ENCODE assay signal across 9 cellular contexts in the genomic region with DNA sequence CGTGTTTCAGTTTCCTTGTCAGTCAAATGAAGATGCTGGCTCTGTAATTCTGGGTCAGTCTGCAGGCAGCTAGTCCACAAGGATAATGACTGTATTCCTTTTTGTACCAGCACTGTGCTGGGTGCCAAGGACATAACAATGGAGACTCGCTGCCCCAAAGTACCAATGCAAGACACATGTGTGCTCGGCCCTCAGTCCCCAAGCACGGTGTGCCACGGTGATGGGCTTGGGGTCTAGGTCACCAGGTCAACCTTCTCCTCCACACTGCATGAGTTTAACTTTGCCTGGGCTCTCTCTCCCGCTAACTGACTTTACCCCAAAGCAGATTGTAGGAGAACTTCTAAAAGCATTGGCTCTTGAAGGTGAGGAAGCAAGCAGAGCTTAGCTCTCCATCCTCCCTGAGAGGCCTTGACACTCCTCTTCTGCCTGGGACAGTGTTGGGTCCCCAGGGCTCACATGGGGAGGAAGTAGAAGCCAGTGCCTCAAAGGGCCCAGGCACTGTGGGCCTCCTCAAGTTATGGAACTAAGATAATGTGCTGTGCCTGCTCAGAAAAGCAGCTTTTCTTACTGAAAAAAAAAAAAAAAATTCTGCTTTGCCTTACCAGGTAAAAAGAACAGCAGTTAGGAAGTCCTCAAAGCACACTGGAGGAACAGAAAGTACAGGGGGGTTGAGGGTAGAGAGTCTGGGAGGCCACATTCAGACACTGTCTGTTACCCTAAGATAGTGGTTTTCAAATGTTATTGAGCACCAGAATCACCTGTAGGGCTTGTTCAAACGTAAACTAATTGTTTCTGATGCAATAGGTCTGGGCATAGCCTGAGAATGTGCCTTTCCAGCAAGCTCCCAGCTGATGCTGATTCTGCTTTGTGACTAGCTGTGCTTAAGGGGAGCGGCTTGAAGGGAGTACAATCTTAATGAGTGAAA.
DNase-seq lines count a peak whose midpoint lies in the region; ATAC-seq and TF ChIP-seq lines count a peak whose summit lies in the region.
"Had no signal": no experiment of that assay in that cellular context is flagged by ENCODE, and none has a peak within 500 bp of the region (broad histone marks: within the 10 kb centered on the region; RNA-seq: fewer than 3 reads in every experiment).

No MANE protein-coding gene starts in this region.

- no peak for TF ChIP-seq CTCF in neural progenitor cell (IDR thresholded peaks at IDR 0.05)

- no peak overlapping the region for H3K4me3 Mint-ChIP-seq in stimulated activated effector memory CD8-positive, alpha-beta T cell treated with anti-CD3 and anti-CD28 coated beads, Interleukin-12 subunit alpha, Interleukin-12 subunit beta, amount 100 ng/mL, for 72 hours
- H3K4me3 Mint-ChIP-seq in neural progenitor cell = no peak overlapping the region

- peaks cover 11% of the 10 kb centered on the region for H3K4me1 Mint-ChIP-seq in stimulated activated effector memory CD8-positive, alpha-beta T cell treated with anti-CD3 and anti-CD28 coated beads, Interleukin-12 subunit alpha, Interleukin-12 subunit beta, amount 100 ng/mL, for 72 hours
- H3K4me1 Mint-ChIP-seq in neural progenitor cell = no peaks in the 10 kb centered on the region

- DNase-seq in NCI-H345 (lab: John Stamatoyannopoulos, UW) (peak; percentile 8), NCI-H345 treated with DMSO at 0.1 percent for 48 hours (lab: John Stamatoyannopoulos, UW; ENCODE audit: unreplicated experiment) (no peak), neural progenitor cell (ENCODE audit: low spot score) (no peak), kidney glomerular epithelial cell (lab: John Stamatoyannopoulos, UW) (no peak), HEK293T (ENCODE audit: extremely low spot score) (no peak)
- peak in 1 of 2 donors; percentile 39 for DNase-seq in stimulated activated effector memory CD8-positive, alpha-beta T cell treated with anti-CD3 and anti-CD28 coated beads, Interleukin-12 subunit alpha, Interleukin-12 subunit beta, amount 100 ng/mL, for 72 hours (ENCODE audit: low spot score in 2 of 2)

- H3K9ac ChIP-seq in neural progenitor cell = no peak overlapping the region

- H3K27ac ChIP-seq in neural progenitor cell = no peak overlapping the region
- H3K27ac ChIP-seq: SJSA1 had no signal

- POLR2A ChIA-PET in HEK293T (lab: Yijun Ruan, JAX) = no interaction called here

- no peaks in the 10 kb centered on the region for H3K36me3 Mint-ChIP-seq in stimulated activated effector memory CD8-positive, alpha-beta T cell treated with anti-CD3 and anti-CD28 coated beads, Interleukin-12 subunit alpha, Interleukin-12 subunit beta, amount 100 ng/mL, for 72 hours
- no peaks in the 10 kb centered on the region for H3K36me3 Mint-ChIP-seq in neural progenitor cell

- H3F3A ChIP-seq in neural progenitor cell (ENCODE audit: low read depth) = no peaks in the 10 kb centered on the region

- peaks cover 4% of the 10 kb centered on the region for H3K27me3 Mint-ChIP-seq in neural progenitor cell (ENCODE audit: insufficient read depth, low read depth)

- no peaks in the 10 kb centered on the region for H3K4me1 ChIP-seq in neural progenitor cell
- H3K4me1 ChIP-seq: SJSA1 had no signal

- no peaks in the 10 kb centered on the region for H3K36me3 ChIP-seq in neural progenitor cell
- H3K36me3 ChIP-seq: SJSA1 had no signal

- H3K4me2 ChIP-seq in neural progenitor cell = no peak overlapping the region

- no peaks in the 10 kb centered on the region for H3K9me3 ChIP-seq in neural progenitor cell (ENCODE audit: low read depth)
- H3K9me3 ChIP-seq: SJSA1 had no signal

- no peak overlapping the region for H2AFZ ChIP-seq in neural progenitor cell (replicated peaks)

- no peaks in the 10 kb centered on the region for H3K9me3 Mint-ChIP-seq in stimulated activated effector memory CD8-positive, alpha-beta T cell treated with anti-CD3 and anti-CD28 coated beads, Interleukin-12 subunit alpha, Interleukin-12 subunit beta, amount 100 ng/mL, for 72 hours
- H3K9me3 Mint-ChIP-seq in neural progenitor cell = no peaks in the 10 kb centered on the region

- no peak overlapping the region for H3K4me3 ChIP-seq in neural progenitor cell
- H3K4me3 ChIP-seq: SJSA1 had no signal

- no peaks in the 10 kb centered on the region for H4K20me1 ChIP-seq in neural progenitor cell (ENCODE audit: low read depth)

- H3K79me2 ChIP-seq in neural progenitor cell (ENCODE audit: low read depth) = no peaks in the 10 kb centered on the region

- no peak overlapping the region for H3K27ac Mint-ChIP-seq in stimulated activated effector memory CD8-positive, alpha-beta T cell treated with anti-CD3 and anti-CD28 coated beads, Interleukin-12 subunit alpha, Interleukin-12 subunit beta, amount 100 ng/mL, for 72 hours
- H3K27ac Mint-ChIP-seq in neural progenitor cell = no peak overlapping the region

- no peaks in the 10 kb centered on the region for H3K27me3 ChIP-seq in neural progenitor cell
- H3K27me3 ChIP-seq: SJSA1 had no signal

- CTCF ChIA-PET in HEK293T (lab: Yijun Ruan, JAX) = no interaction called here

- peak; percentile 89 for ATAC-seq in GM21723 (IDR thresholded peaks at IDR 0.05; ENCODE audit: unreplicated experiment)
- ATAC-seq in HG03460 (IDR thresholded peaks at IDR 0.05; ENCODE audit: unreplicated experiment) = peak; percentile 63
- ATAC-seq in stimulated activated effector memory CD8-positive, alpha-beta T cell treated with anti-CD3 and anti-CD28 coated beads, Interleukin-12 subunit alpha, Interleukin-12 subunit beta, amount 100 ng/mL, for 72 hours = peak; percentile 26

TF ChIP-seq in HEK293T, 16 proteins besides CTCF, POLR2A, EP300 and RAD21:
- no peak for TF ChIP-seq LEF1 (IDR thresholded peaks at IDR 0.05; ENCODE audit: borderline replicate concordance)
- no peak for TF ChIP-seq PKNOX1 (IDR thresholded peaks at IDR 0.05)
- TF ChIP-seq HDGF (IDR thresholded peaks at IDR 0.05; ENCODE audit: borderline replicate concordance) = no peak
- no peak for TF ChIP-seq SP1 (IDR thresholded peaks at IDR 0.05)
- TF ChIP-seq ZNF384 (IDR thresholded peaks at IDR 0.05) = no peak

Comparison
In these comparisons a context has a peak if more than half of its experiments do, and no peak if none do; other contexts are left out.
1. ATAC-seq: peak in every context shown above with its lines; median percentile 89 in GM21723; 63 in HG03460; 26 in stimulated activated effector memory CD8-positive, alpha-beta T cell treated with anti-CD3 and anti-CD28 coated beads, Interleukin-12 subunit alpha, Interleukin-12 subunit beta, amount 100 ng/mL, for 72 hours.